12 cellular contexts compared by ENCODE assay signal in genomic region chr6:2155206-2155605, GRCh38.
"Had no signal": no experiment of that assay in that cellular context is flagged by ENCODE, and none has a peak within 500 bp of the region (broad histone marks: within the 10 kb centered on the region; RNA-seq: fewer than 3 reads in every experiment).

No MANE protein-coding gene starts in this region.

- H3K36me3 ChIP-seq: esophagus muscularis mucosa, lower lobe of right lung, stomach, thoracic aorta had no signal

- H3K4me3 ChIP-seq: dorsolateral prefrontal cortex, esophagus muscularis mucosa, lower lobe of right lung, stomach, thoracic aorta had no signal

- H3K4me1 ChIP-seq: esophagus muscularis mucosa had no signal

- H3K9me3 ChIP-seq: esophagus muscularis mucosa, lower lobe of right lung, stomach, thoracic aorta had no signal

- H3K27me3 ChIP-seq: dorsolateral prefrontal cortex, esophagus muscularis mucosa, stomach had no signal

- DNase-seq: activated effector memory CD4-positive, alpha-beta T cell treated with anti-CD3 and anti-CD28 coated beads, Interleukin-2, amount 50 U/mL, for 16 hours; activated T-cell treated with anti-CD3 and anti-CD28 coated beads, Interleukin-2, amount 50 U/mL, for 4 hours; amygdala; dorsolateral prefrontal cortex; lower lobe of right lung; midbrain; naive B cell; stimulated activated CD4-positive, alpha-beta T cell treated with anti-CD3 and anti-CD28 coated beads, Interleukin-15, amount 100 ng/mL, for 24 hours; stimulated activated CD4-positive, alpha-beta T cell treated with anti-CD3 and anti-CD28 coated beads, Interleukin-4, amount 100 ng/mL, for 4 hours; stomach had no signal

- H3K27ac ChIP-seq: dorsolateral prefrontal cortex, esophagus muscularis mucosa, lower lobe of right lung, stomach, thoracic aorta had no signal
